Comparison of ENCODE assay signal across 8 cellular contexts in genomic region chr6:37051138-37052026, GRCh38. TPM values are rescaled to one million over a fixed set of nuclear protein-coding genes. Genes with fewer than 3 reads are reported as not detected.
DNase-seq lines count a peak whose midpoint lies in the region; ATAC-seq and TF ChIP-seq lines count a peak whose summit lies in the region.

No MANE protein-coding gene starts in this region.

- peak; percentile 80 for DNase-seq in G401 (ENCODE audit: low spot score)
- DNase-seq in Jurkat, Clone E6-1 (ENCODE audit: low read depth, low spot score) = peak; percentile 65
- peak; percentile 96 for DNase-seq in OCI-M1 (lab: John Stamatoyannopoulos, UW)
- peak; percentile 79 for DNase-seq in activated T-cell treated with anti-CD3 and anti-CD28 coated beads for 24 hours (ENCODE audit: low read depth)
- DNase-seq in epithelial cell of proximal tubule (ENCODE audit: low read depth) = no peak
- DNase-seq in naive B cell = peak; percentile 87
- peak; percentile 80 for DNase-seq in stimulated activated CD8-positive, alpha-beta memory T cell treated with anti-CD3 and anti-CD28 coated beads, Interleukin-7, amount 100 ng/mL, for 24 hours (ENCODE audit: low read depth)

- peak overlapping the region; percentile 45 to 97 (median 78) for H3K4me3 Mint-ChIP-seq in naive B cell

- H3K4me1 Mint-ChIP-seq in naive B cell = peaks cover 44 to 54% (median 53%) of the 10 kb centered on the region in 3 donors

- ATAC-seq in naive B cell (ENCODE audit: low read depth in 2 of 2) (peak; percentile 54 to 59), HG02973 (IDR thresholded peaks at IDR 0.05; ENCODE audit: unreplicated experiment) (no peak)

- TF ChIP-seq CTCF in epithelial cell of proximal tubule (conservative IDR thresholded peaks at IDR 0.05; ENCODE audit: low read depth, low read length) = peak; percentile 91

- in situ Hi-C loops in G401 (cut with HindIII; ENCODE audit: low sequenced_read_pairs) = no loop called here

- no peaks in the 10 kb centered on the region for H3K36me3 Mint-ChIP-seq in naive B cell

- peaks cover 0 to 8% (median 5%) of the 10 kb centered on the region in 3 donors for H3K27me3 Mint-ChIP-seq in naive B cell

- peaks cover 0 to 4% (median 0%) of the 10 kb centered on the region in 7 donors for H3K9me3 Mint-ChIP-seq in naive B cell

- peak overlapping the region; percentile 98 to 100 (median 100) for H3K27ac Mint-ChIP-seq in naive B cell

- no peak overlapping the region for H3K4me3 ChIP-seq in Jurkat, Clone E6-1 (ENCODE audit: low read length)
- H3K4me3 ChIP-seq in epithelial cell of proximal tubule (ENCODE audit: low read depth, low read length) = no peak overlapping the region

RNA-seq across cellular contexts. Expression of gene FGD2, which starts 45.9 kb away (rescaled TPM):
- 0.55 and 1.2 TPM in 2 replicates for total RNA-seq in G401 (2014; rRNA removed; shearing (Covaris generic))
- polyA plus RNA-seq in Jurkat, Clone E6-1 (2012; ENCODE audit: insufficient read depth, insufficient read length) = not detected
- total RNA-seq in epithelial cell of proximal tubule = not detected in 2 replicates
- polyA plus RNA-seq in naive B cell (ENCODE audit: low read depth in 6 of 6) = 100 to 1,000 TPM in 1 of 6 donors, 10 to 100 TPM in 5; 31.5 to 133 (median 69.2) TPM
